In genomic region chr16:66325977-66326376, GRCh38 we compare ENCODE assay signal across 17 cellular contexts. TPM values are rescaled to one million over a fixed set of nuclear protein-coding genes. Genes with fewer than 3 reads are reported as not detected.
DNase-seq lines count a peak whose midpoint lies in the region; ATAC-seq and TF ChIP-seq lines count a peak whose summit lies in the region.
"Had no signal": no experiment of that assay in that cellular context is flagged by ENCODE, and none has a peak within 500 bp of the region (broad histone marks: within the 10 kb centered on the region; RNA-seq: fewer than 3 reads in every experiment).

No MANE protein-coding gene starts in this region.

- no peak for TF ChIP-seq POLR2A in gastroesophageal sphincter (IDR thresholded peaks at IDR 0.05)

- H3K18ac ChIP-seq in neuronal stem cell (ENCODE audit: low read length), result no peak overlapping the region

- H4K8ac ChIP-seq in neuronal stem cell (ENCODE audit: low read depth, low read length), result no peak overlapping the region

- no peak overlapping the region for H2BK5ac ChIP-seq in neuronal stem cell (ENCODE audit: low read length)

- H3K79me1 ChIP-seq in neuronal stem cell (ENCODE audit: low read depth, low read length), result no peaks in the 10 kb centered on the region

- no peaks in the 10 kb centered on the region for H3K4me1 Mint-ChIP-seq in CD14-positive monocyte
- H3K4me1 Mint-ChIP-seq: CD4-positive, alpha-beta memory T cell had no signal

- no peak overlapping the region for H2BK120ac ChIP-seq in neuronal stem cell (ENCODE audit: low read depth, low read length)

- H3K36me3 Mint-ChIP-seq in CD14-positive monocyte, result no peaks in the 10 kb centered on the region
- H3K36me3 Mint-ChIP-seq: CD4-positive, alpha-beta memory T cell had no signal

- H4K91ac ChIP-seq in neuronal stem cell (ENCODE audit: low read depth, low read length, poor library complexity), result no peak overlapping the region

- no peak overlapping the region for H3K4me3 Mint-ChIP-seq in CD14-positive monocyte
- H3K4me3 Mint-ChIP-seq: CD4-positive, alpha-beta memory T cell; H9 had no signal

- no peak overlapping the region for H3K27ac Mint-ChIP-seq in CD14-positive monocyte
- H3K27ac Mint-ChIP-seq: CD4-positive, alpha-beta memory T cell had no signal

- peaks cover 0 to 14% (median 6%) of the 10 kb centered on the region in 3 donors for H3K4me1 ChIP-seq in gastroesophageal sphincter
- H3K4me1 ChIP-seq in neuronal stem cell (ENCODE audit: control insufficient read depth in 2 of 2, insufficient read depth in 1 of 2, low read depth in 1 of 2, low read length in 2 of 2), result peaks cover 0 to 3% of the 10 kb centered on the region in 2 donors
- H3K4me1 ChIP-seq: A549 had no signal

- intact Hi-C loops in sciatic nerve (cut with DNase I), result no loop called here
- intact Hi-C loops in CD14-positive monocyte (cut with micrococcal nuclease), result no loop called here

- WGBS in gastroesophageal sphincter (ENCODE audit: low coverage in 1 of 2), 2 donors, result 60 to 83% methylated on average over 1 of the region's 5 CpGs
- no CpG with 5 or more reads among the region's 5 CpGs for WGBS in neuronal stem cell (ENCODE audit: extremely low coverage in 2 of 2, insufficient read length in 2 of 2, insufficient replicate concordance in 1 of 2), 2 donors

- H2BK12ac ChIP-seq in neuronal stem cell (ENCODE audit: low read length), result no peak overlapping the region

- no peak overlapping the region for H3K23ac ChIP-seq in neuronal stem cell (ENCODE audit: low read depth, low read length, poor library complexity)

- H3K9me3 ChIP-seq in gastroesophageal sphincter (no peaks in the 10 kb centered on the region), neuronal stem cell (replicated peaks in 1 of 2; ENCODE audit: control insufficient read depth in 2 of 2, insufficient read depth in 1 of 2, low read depth in 1 of 2, low read length in 2 of 2) (no peaks in the 10 kb centered on the region)
- H3K9me3 ChIP-seq: A549 had no signal

- ATAC-seq in gastroesophageal sphincter (peak; percentile 3), sciatic nerve (peak; percentile 17), HG03520 (IDR thresholded peaks at IDR 0.05; ENCODE audit: unreplicated experiment) (no peak)
- ATAC-seq: A549 had no signal

- no peak overlapping the region for H2AK5ac ChIP-seq in neuronal stem cell (ENCODE audit: low read depth, low read length)

- no peak overlapping the region for H2AFZ ChIP-seq in neuronal stem cell (ENCODE audit: low read length)

- TF ChIP-seq CTCF in gastroesophageal sphincter (IDR thresholded peaks at IDR 0.05) (no peak), CD14-positive monocyte (IDR thresholded peaks at IDR 0.05) (no peak)

- H3K27me3 ChIP-seq in gastroesophageal sphincter, result no peaks in the 10 kb centered on the region
- peaks cover 0 to 23% (median 0%) of the 10 kb centered on the region in 3 experiments for H3K27me3 ChIP-seq in neuronal stem cell (ENCODE audit: control insufficient read depth in 3 of 3, insufficient read depth in 3 of 3, low read depth in 1 of 3, low read length in 3 of 3)

- no peak overlapping the region for H3K14ac ChIP-seq in neuronal stem cell (ENCODE audit: low read length)

- no peak for TF ChIP-seq EP300 in gastroesophageal sphincter (IDR thresholded peaks at IDR 0.05)

- H3K9me3 Mint-ChIP-seq in CD14-positive monocyte, result peaks cover 0 to 4% (median 0%) of the 10 kb centered on the region in 7 donors
- H3K9me3 Mint-ChIP-seq: CD4-positive, alpha-beta memory T cell; H9 had no signal

- no peak overlapping the region for H2BK15ac ChIP-seq in neuronal stem cell (ENCODE audit: low read length)

- H3K4me3 ChIP-seq in gastroesophageal sphincter (no peak overlapping the region), neuronal stem cell (ENCODE audit: low read length in 2 of 2) (no peak overlapping the region)
- H3K4me3 ChIP-seq: A549 had no signal

- H3K9ac ChIP-seq in neuronal stem cell (ENCODE audit: low read depth, low read length, poor library complexity), result no peak overlapping the region

- DNase-seq in DMS53 (lab: John Stamatoyannopoulos, UW), result peak; percentile 54
- DNase-seq in DMS53 treated with DMSO at 0.1 percent for 48 hours (lab: John Stamatoyannopoulos, UW; ENCODE audit: unreplicated experiment), result no peak
- peak; percentile 18 for DNase-seq in NCI-H69 (lab: John Stamatoyannopoulos, UW)
- no peak for DNase-seq in sciatic nerve (ENCODE audit: low spot score)
- no peak for DNase-seq in neuronal stem cell (ENCODE audit: low spot score)
- no peak for DNase-seq in CD14-positive monocyte (ENCODE audit: low spot score)
- DNase-seq: AML-193; Calu3; CD4-positive, alpha-beta memory T cell; H9 had no signal

- no peak overlapping the region for H3K4me2 ChIP-seq in neuronal stem cell (ENCODE audit: insufficient read depth, low read length, poor library complexity, severe bottlenecking)
- H3K4me2 ChIP-seq: A549 had no signal

- H3K27ac ChIP-seq in gastroesophageal sphincter (no peak overlapping the region), neuronal stem cell (replicated peaks; ENCODE audit: low read length) (no peak overlapping the region)
- H3K27ac ChIP-seq: 22Rv1, A549, C4-2B had no signal

- H3K27me3 Mint-ChIP-seq in CD14-positive monocyte (ENCODE audit: low read depth in 3 of 3), result peaks cover 4 to 18% (median 16%) of the 10 kb centered on the region in 3 donors

- H3K4ac ChIP-seq in neuronal stem cell (ENCODE audit: low read length), result no peak overlapping the region

- H3K36me3 ChIP-seq in gastroesophageal sphincter, result no peaks in the 10 kb centered on the region
- H3K36me3 ChIP-seq in neuronal stem cell (replicated peaks in 1 of 2; ENCODE audit: control insufficient read depth in 2 of 2, insufficient read depth in 2 of 2, low read length in 2 of 2), result no peaks in the 10 kb centered on the region

RNA-seq across cellular contexts. Expression of gene CDH5, which starts 40.5 kb away (rescaled TPM):
- total RNA-seq in gastroesophageal sphincter (10 to 100 TPM; 16.2 to 50.1 (median 38.5) TPM), sciatic nerve (108 TPM)
- 0.21 TPM for polyA plus RNA-seq in neuronal stem cell (2013, experiment 1 of 2)
- 0.25 TPM for polyA plus RNA-seq in neuronal stem cell (2013, experiment 2 of 2)
- under 1 TPM in 1 of 2 donors, not detected in 1; 0.22 TPM for polyA plus RNA-seq in CD14-positive monocyte
- total RNA-seq: Calu3; CD4-positive, alpha-beta memory T cell; HT-29 had no signal
- polyA plus RNA-seq: BJ; CD4-positive, alpha-beta memory T cell had no signal

Comparison
In these comparisons a context has a peak if more than half of its experiments do, and no peak if none do; other contexts are left out.
1. DNase-seq: peak in DMS53 (single experiment) and NCI-H69 (single experiment); none in DMS53 treated with DMSO at 0.1 percent for 48 hours (single experiment), sciatic nerve (single experiment), neuronal stem cell (single experiment) and CD14-positive monocyte (single experiment).